10 cellular contexts compared by ENCODE assay signal in genomic region chr16:15653227-15653626, GRCh38. TPM values are rescaled to one million over a fixed set of nuclear protein-coding genes. Genes with fewer than 3 reads are reported as not detected.
DNase-seq lines count a peak whose midpoint lies in the region; ATAC-seq and TF ChIP-seq lines count a peak whose summit lies in the region.
"Had no signal": no experiment of that assay in that cellular context is flagged by ENCODE, and none has a peak within 500 bp of the region (broad histone marks: within the 10 kb centered on the region; RNA-seq: fewer than 3 reads in every experiment).

No MANE protein-coding gene starts in this region.

- POLR2A ChIA-PET in activated B cell treated with CpG ODN at 0.5 μM for 24 hours (lab: Charles Lee), result interaction anchor here (0.7 to 4.1 kb wide), 4 partner anchors 11 to 631 kb away, joined by 3 to 52 read pairs (median 3); partner anchors contain the start of gene MARF1

- DNase-seq in activated T-cell treated with anti-CD3 and anti-CD28 coated beads, Interleukin-2, amount 50 U/mL, for 24 hours, result no peak
- DNase-seq in activated T-cell treated with anti-CD3 and anti-CD28 coated beads, Interleukin-2, amount 50 U/mL, for 1 hour, result no peak
- no peak for DNase-seq in activated B cell treated with CpG ODN at 0.5 μM for 24 hours
- DNase-seq in globus pallidus (ENCODE audit: low spot score), result peak; percentile 55
- DNase-seq in superior temporal gyrus (ENCODE audit: extremely low spot score), result peak; percentile 62
- no peak for DNase-seq in SIG-M5 (lab: John Stamatoyannopoulos, UW)
- no peak for DNase-seq in retina
- DNase-seq in NK-92 (lab: John Stamatoyannopoulos, UW; ENCODE audit: unreplicated experiment), result no peak
- DNase-seq: effector CD8-positive, alpha-beta T cell; right lobe of liver had no signal

- H3K4me1 Mint-ChIP-seq in activated T-cell treated with anti-CD3 and anti-CD28 coated beads, Interleukin-2, amount 50 U/mL, for 24 hours (ENCODE audit: low read depth), result peaks cover 52% of the 10 kb centered on the region
- H3K4me1 Mint-ChIP-seq in activated B cell treated with CpG ODN at 0.5 μM for 24 hours, result peaks cover 60% of the 10 kb centered on the region

- H3K4me3 Mint-ChIP-seq in activated T-cell treated with anti-CD3 and anti-CD28 coated beads, Interleukin-2, amount 50 U/mL, for 24 hours, result no peak overlapping the region
- H3K4me3 Mint-ChIP-seq in activated B cell treated with CpG ODN at 0.5 μM for 24 hours, result peak overlapping the region; percentile 65

- intact Hi-C loops in activated B cell treated with CpG ODN at 0.5 μM for 24 hours (cut with micrococcal nuclease), result no loop called here

- TF ChIP-seq CTCF in activated B cell treated with CpG ODN at 0.5 μM for 24 hours (IDR thresholded peaks at IDR 0.05), result no peak

- peaks cover 66% of the 10 kb centered on the region for H3K36me3 Mint-ChIP-seq in activated T-cell treated with anti-CD3 and anti-CD28 coated beads, Interleukin-2, amount 50 U/mL, for 24 hours (ENCODE audit: low read depth)
- peaks cover 57% of the 10 kb centered on the region for H3K36me3 Mint-ChIP-seq in activated B cell treated with CpG ODN at 0.5 μM for 24 hours (ENCODE audit: low read depth)

- ATAC-seq in activated B cell treated with CpG ODN at 0.5 μM for 24 hours (ENCODE audit: low read depth), result no peak

- peak overlapping the region; percentile 75 for H3K27ac Mint-ChIP-seq in activated T-cell treated with anti-CD3 and anti-CD28 coated beads, Interleukin-2, amount 50 U/mL, for 24 hours
- H3K27ac Mint-ChIP-seq in activated B cell treated with CpG ODN at 0.5 μM for 24 hours, result peak overlapping the region; percentile 41

- H3K9me3 Mint-ChIP-seq in activated T-cell treated with anti-CD3 and anti-CD28 coated beads, Interleukin-2, amount 50 U/mL, for 24 hours, result no peaks in the 10 kb centered on the region
- no peaks in the 10 kb centered on the region for H3K9me3 Mint-ChIP-seq in activated B cell treated with CpG ODN at 0.5 μM for 24 hours

- H3K27me3 Mint-ChIP-seq in activated T-cell treated with anti-CD3 and anti-CD28 coated beads, Interleukin-2, amount 50 U/mL, for 24 hours, result no peaks in the 10 kb centered on the region
- H3K27me3 Mint-ChIP-seq in activated B cell treated with CpG ODN at 0.5 μM for 24 hours, result no peaks in the 10 kb centered on the region

- CTCF ChIA-PET in activated B cell treated with CpG ODN at 0.5 μM for 24 hours (lab: Charles Lee), result no interaction called here

RNA-seq across cellular contexts. Expression of gene NDE1, which starts 3.2 kb away (rescaled TPM):
- total RNA-seq in activated B cell treated with CpG ODN at 0.5 μM for 24 hours, result 140 and 163 TPM in 2 replicates

RNA-seq across cellular contexts. Expression of gene MARF1, which starts 10.3 kb away (rescaled TPM):
- total RNA-seq in activated B cell treated with CpG ODN at 0.5 μM for 24 hours, result 160 and 186 TPM in 2 replicates

Comparison
In these comparisons a context has a peak if more than half of its experiments do, and no peak if none do; other contexts are left out.
1. DNase-seq: peak in globus pallidus (single experiment) and superior temporal gyrus (single experiment); none in activated T-cell treated with anti-CD3 and anti-CD28 coated beads, Interleukin-2, amount 50 U/mL, for 24 hours (single experiment), activated T-cell treated with anti-CD3 and anti-CD28 coated beads, Interleukin-2, amount 50 U/mL, for 1 hour (single experiment), activated B cell treated with CpG ODN at 0.5 μM for 24 hours (single experiment), SIG-M5 (single experiment), retina (single experiment) and NK-92 (single experiment).